ENCODE assay signal across 12 cellular contexts in the genomic region with DNA sequence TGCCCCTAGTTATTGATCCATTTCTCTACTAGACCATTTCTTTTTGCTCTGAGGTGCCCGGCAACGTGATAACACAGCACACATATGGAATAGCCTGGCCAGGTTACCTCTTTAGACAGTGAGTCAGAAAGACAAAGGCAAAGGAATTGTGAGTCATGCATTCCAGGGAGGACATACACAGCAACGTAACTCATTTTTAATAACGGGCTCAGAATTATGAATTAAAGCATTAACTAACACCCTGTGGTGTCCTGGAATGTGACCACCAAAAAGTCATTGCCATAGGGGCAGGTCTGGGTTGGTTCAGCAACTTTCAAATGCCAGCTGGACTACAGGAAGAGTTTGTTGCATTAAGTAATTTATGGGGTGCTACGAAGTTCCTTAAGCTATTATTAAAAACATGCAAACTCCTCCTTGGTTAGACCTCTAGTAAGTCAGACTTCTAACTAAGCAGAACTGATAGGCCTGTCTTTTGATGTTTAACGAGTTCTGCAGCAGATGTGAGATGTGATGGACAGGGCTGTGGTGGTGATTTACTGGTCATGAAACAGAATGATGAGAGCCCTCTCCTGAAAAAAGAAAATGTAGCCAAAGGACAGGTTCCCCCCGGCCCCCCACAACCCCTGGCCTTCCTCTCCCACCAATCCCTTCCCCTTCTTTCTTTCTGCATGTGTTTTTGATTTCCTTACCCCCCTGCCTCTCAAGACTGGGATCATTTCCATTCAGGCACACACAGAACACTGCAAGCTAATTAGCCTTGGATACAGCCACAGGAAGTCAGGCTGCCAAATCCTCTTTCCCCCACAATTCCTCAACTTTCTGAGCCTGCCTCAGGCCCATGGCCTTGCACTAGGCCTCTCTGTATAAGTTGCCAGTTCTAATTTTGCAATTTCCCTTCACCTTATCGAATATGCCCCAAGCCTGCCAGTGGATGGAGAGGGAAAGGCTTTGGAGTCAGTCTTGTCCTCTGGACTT.
DNase-seq lines count a peak whose midpoint lies in the region; ATAC-seq and TF ChIP-seq lines count a peak whose summit lies in the region.
"Had no signal": no experiment of that assay in that cellular context is flagged by ENCODE, and none has a peak within 500 bp of the region (broad histone marks: within the 10 kb centered on the region; RNA-seq: fewer than 3 reads in every experiment).

No MANE protein-coding gene starts in this region.

- intact Hi-C loops in ovary (cut with DNase I): loop anchor here in 2 of 4 donors (5.0 to 10.0 kb wide), 2 partner anchors 85 to 93 kb away; a partner anchor contains a TSS

- TF ChIP-seq EP300 in ovary (IDR thresholded peaks at IDR 0.05): no peak

- no peak overlapping the region for H3K4me3 ChIP-seq in ovary
- H3K4me3 ChIP-seq: heart left ventricle, psoas muscle had no signal

- no peak for ATAC-seq in GM18498 (IDR thresholded peaks at IDR 0.05; ENCODE audit: unreplicated experiment)
- no peak for ATAC-seq in effector memory CD8-positive, alpha-beta T cell (replicated peaks)
- ATAC-seq: heart left ventricle; stimulated activated effector memory CD8-positive, alpha-beta T cell treated with anti-CD3 and anti-CD28 coated beads, Interleukin-12 subunit alpha, Interleukin-12 subunit beta, amount 100 ng/mL, for 72 hours had no signal

- no peak for TF ChIP-seq POLR2A in ovary (IDR thresholded peaks at IDR 0.05)

- no peak for TF ChIP-seq CTCF in RWPE1 (conservative IDR thresholded peaks at IDR 0.05; ENCODE audit: low read depth)
- no peak for TF ChIP-seq CTCF in ovary (IDR thresholded peaks at IDR 0.05)

- H3K36me3 Mint-ChIP-seq in effector memory CD8-positive, alpha-beta T cell (ENCODE audit: insufficient read depth): no peaks in the 10 kb centered on the region
- H3K36me3 Mint-ChIP-seq: stimulated activated effector memory CD8-positive, alpha-beta T cell treated with anti-CD3 and anti-CD28 coated beads, Interleukin-12 subunit alpha, Interleukin-12 subunit beta, amount 100 ng/mL, for 72 hours had no signal

- no peak overlapping the region for H3K4me3 Mint-ChIP-seq in effector memory CD8-positive, alpha-beta T cell
- H3K4me3 Mint-ChIP-seq: stimulated activated effector memory CD8-positive, alpha-beta T cell treated with anti-CD3 and anti-CD28 coated beads, Interleukin-12 subunit alpha, Interleukin-12 subunit beta, amount 100 ng/mL, for 72 hours had no signal

- peaks cover 0 to 8% of the 10 kb centered on the region in 2 donors for H3K27me3 Mint-ChIP-seq in effector memory CD8-positive, alpha-beta T cell

- H3K27ac ChIP-seq in RWPE1: peak overlapping the region; percentile 88
- H3K27ac ChIP-seq in ovary: no peak overlapping the region
- H3K27ac ChIP-seq: heart left ventricle, psoas muscle had no signal

- peaks cover 0 to 4% of the 10 kb centered on the region in 2 donors for H3K4me1 Mint-ChIP-seq in effector memory CD8-positive, alpha-beta T cell (ENCODE audit: low read depth in 2 of 2)
- H3K4me1 Mint-ChIP-seq: stimulated activated effector memory CD8-positive, alpha-beta T cell treated with anti-CD3 and anti-CD28 coated beads, Interleukin-12 subunit alpha, Interleukin-12 subunit beta, amount 100 ng/mL, for 72 hours had no signal

- WGBS in ovary, 3 donors: 22 to 23% (median 23%) methylated on average over 8 of the region's 8 CpGs

- POLR2A ChIA-PET in RWPE1 (lab: Yijun Ruan, JAX; ENCODE audit: low non-redundant PET): no interaction called here

- H3K36me3 ChIP-seq in ovary: no peaks in the 10 kb centered on the region
- H3K36me3 ChIP-seq: heart left ventricle had no signal

- H3K4me1 ChIP-seq in ovary (ENCODE audit: insufficient read depth): peaks cover 4% of the 10 kb centered on the region
- H3K4me1 ChIP-seq: psoas muscle had no signal

- H3K9me3 ChIP-seq in ovary: no peaks in the 10 kb centered on the region
- H3K9me3 ChIP-seq: heart left ventricle, psoas muscle had no signal

- H3K9me3 Mint-ChIP-seq in effector memory CD8-positive, alpha-beta T cell: no peaks in the 10 kb centered on the region
- H3K9me3 Mint-ChIP-seq: stimulated activated effector memory CD8-positive, alpha-beta T cell treated with anti-CD3 and anti-CD28 coated beads, Interleukin-12 subunit alpha, Interleukin-12 subunit beta, amount 100 ng/mL, for 72 hours had no signal

- H3K27ac Mint-ChIP-seq in effector memory CD8-positive, alpha-beta T cell: no peak overlapping the region
- H3K27ac Mint-ChIP-seq: stimulated activated effector memory CD8-positive, alpha-beta T cell treated with anti-CD3 and anti-CD28 coated beads, Interleukin-12 subunit alpha, Interleukin-12 subunit beta, amount 100 ng/mL, for 72 hours had no signal

- no peaks in the 10 kb centered on the region for H3K27me3 ChIP-seq in ovary
- H3K27me3 ChIP-seq: heart left ventricle had no signal

- DNase-seq in GM04503 (ENCODE audit: low read depth) (peak; percentile 75), RWPE1 (ENCODE audit: low spot score) (peak; percentile 78), fibroblast of gingiva (ENCODE audit: low read depth) (peak; percentile 80), ovary (peak in 3 of 5 donors; percentile 20 to 31 (median 21)), activated gamma-delta T cell (lab: John Stamatoyannopoulos, UW) (no peak), NOMO-1 treated with dmso at 0.1 percent for 144 hours (lab: John Stamatoyannopoulos, UW; ENCODE audit: unreplicated experiment) (no peak)
- no peak for DNase-seq in effector memory CD8-positive, alpha-beta T cell
- DNase-seq: heart left ventricle, psoas muscle, T-helper 9 cell had no signal

- CTCF ChIA-PET in RWPE1 (lab: Yijun Ruan, JAX): interaction anchor here (0.8 to 1.0 kb wide), 2 partner anchors 87 to 121 kb away, joined by 3 to 4 read pairs; no protein-coding TSS in a partner anchor

Comparison
In these comparisons a context has a peak if more than half of its experiments do, and no peak if none do; other contexts are left out.
1. DNase-seq: peak in GM04503 (single experiment), RWPE1 (single experiment), fibroblast of gingiva (single experiment) and ovary (3 of 5); none in activated gamma-delta T cell (single experiment), NOMO-1 treated with dmso at 0.1 percent for 144 hours (single experiment) and effector memory CD8-positive, alpha-beta T cell (0 of 3).